1 cellular context compared by ENCODE assay signal in the genomic region with DNA sequence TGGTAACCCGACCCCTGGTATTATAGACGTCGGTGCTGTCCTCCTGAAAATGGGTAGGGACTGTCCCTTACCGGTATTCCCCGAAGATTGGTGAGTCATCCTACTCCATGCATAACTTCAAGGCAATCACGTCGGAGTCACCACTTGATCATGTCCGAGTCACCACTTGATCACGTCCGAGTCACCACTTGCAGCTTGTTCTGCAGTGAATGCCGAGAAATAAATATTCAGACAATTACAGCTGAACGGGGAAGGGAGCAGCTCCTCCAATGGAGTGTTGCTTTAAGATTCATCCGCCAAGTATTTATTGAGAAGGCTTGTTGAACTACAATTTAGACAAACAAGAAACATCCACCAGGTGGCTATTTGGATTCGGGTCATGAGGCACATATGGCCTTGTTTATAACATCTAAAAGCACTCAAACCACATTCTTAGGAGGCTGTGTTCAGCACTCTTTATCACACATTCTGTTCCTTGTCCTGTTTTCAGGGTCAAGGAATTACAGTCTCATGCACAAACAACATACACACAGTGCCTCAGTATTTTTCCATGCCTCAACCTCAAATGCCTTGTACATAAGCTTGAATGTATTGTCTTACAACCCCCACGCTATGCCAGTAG.
TF ChIP-seq lines count a peak whose summit lies in the region.

No MANE protein-coding gene starts in this region.

TF ChIP-seq in GM23338, 12 proteins besides CTCF, POLR2A, EP300 and RAD21:
- TF ChIP-seq, protein P1, sequence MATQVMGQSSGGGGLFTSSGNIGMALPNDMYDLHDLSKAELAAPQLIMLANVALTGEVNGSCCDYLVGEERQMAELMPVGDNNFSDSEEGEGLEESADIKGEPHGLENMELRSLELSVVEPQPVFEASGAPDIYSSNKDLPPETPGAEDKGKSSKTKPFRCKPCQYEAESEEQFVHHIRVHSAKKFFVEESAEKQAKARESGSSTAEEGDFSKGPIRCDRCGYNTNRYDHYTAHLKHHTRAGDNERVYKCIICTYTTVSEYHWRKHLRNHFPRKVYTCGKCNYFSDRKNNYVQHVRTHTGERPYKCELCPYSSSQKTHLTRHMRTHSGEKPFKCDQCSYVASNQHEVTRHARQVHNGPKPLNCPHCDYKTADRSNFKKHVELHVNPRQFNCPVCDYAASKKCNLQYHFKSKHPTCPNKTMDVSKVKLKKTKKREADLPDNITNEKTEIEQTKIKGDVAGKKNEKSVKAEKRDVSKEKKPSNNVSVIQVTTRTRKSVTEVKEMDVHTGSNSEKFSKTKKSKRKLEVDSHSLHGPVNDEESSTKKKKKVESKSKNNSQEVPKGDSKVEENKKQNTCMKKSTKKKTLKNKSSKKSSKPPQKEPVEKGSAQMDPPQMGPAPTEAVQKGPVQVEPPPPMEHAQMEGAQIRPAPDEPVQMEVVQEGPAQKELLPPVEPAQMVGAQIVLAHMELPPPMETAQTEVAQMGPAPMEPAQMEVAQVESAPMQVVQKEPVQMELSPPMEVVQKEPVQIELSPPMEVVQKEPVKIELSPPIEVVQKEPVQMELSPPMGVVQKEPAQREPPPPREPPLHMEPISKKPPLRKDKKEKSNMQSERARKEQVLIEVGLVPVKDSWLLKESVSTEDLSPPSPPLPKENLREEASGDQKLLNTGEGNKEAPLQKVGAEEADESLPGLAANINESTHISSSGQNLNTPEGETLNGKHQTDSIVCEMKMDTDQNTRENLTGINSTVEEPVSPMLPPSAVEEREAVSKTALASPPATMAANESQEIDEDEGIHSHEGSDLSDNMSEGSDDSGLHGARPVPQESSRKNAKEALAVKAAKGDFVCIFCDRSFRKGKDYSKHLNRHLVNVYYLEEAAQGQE (IDR thresholded peaks at IDR 0.05; ENCODE audit: unreplicated experiment), result no peak
- TF ChIP-seq EZH2phosphoT487 (IDR thresholded peaks at IDR 0.05; ENCODE audit: unreplicated experiment) (no peak), ZNF331 (CRISPR knock-in tag; IDR thresholded peaks at IDR 0.05; ENCODE audit: low read depth) (no peak), POLR2AphosphoS5 (IDR thresholded peaks at IDR 0.05; ENCODE audit: low read depth) (no peak), EZH2 (IDR thresholded peaks at IDR 0.05; ENCODE audit: low read depth, unreplicated experiment) (no peak), STAT1 (IDR thresholded peaks at IDR 0.05; ENCODE audit: unreplicated experiment) (no peak), CREB1 (CRISPR knock-in tag; IDR thresholded peaks at IDR 0.05; ENCODE audit: low read depth) (no peak), NANOG (IDR thresholded peaks at IDR 0.05; ENCODE audit: borderline replicate concordance) (no peak), JUNB (IDR thresholded peaks at IDR 0.05; ENCODE audit: unreplicated experiment) (no peak), ZNF114 (CRISPR knock-in tag; IDR thresholded peaks at IDR 0.05) (no peak)
- TF ChIP-seq, protein P2, sequence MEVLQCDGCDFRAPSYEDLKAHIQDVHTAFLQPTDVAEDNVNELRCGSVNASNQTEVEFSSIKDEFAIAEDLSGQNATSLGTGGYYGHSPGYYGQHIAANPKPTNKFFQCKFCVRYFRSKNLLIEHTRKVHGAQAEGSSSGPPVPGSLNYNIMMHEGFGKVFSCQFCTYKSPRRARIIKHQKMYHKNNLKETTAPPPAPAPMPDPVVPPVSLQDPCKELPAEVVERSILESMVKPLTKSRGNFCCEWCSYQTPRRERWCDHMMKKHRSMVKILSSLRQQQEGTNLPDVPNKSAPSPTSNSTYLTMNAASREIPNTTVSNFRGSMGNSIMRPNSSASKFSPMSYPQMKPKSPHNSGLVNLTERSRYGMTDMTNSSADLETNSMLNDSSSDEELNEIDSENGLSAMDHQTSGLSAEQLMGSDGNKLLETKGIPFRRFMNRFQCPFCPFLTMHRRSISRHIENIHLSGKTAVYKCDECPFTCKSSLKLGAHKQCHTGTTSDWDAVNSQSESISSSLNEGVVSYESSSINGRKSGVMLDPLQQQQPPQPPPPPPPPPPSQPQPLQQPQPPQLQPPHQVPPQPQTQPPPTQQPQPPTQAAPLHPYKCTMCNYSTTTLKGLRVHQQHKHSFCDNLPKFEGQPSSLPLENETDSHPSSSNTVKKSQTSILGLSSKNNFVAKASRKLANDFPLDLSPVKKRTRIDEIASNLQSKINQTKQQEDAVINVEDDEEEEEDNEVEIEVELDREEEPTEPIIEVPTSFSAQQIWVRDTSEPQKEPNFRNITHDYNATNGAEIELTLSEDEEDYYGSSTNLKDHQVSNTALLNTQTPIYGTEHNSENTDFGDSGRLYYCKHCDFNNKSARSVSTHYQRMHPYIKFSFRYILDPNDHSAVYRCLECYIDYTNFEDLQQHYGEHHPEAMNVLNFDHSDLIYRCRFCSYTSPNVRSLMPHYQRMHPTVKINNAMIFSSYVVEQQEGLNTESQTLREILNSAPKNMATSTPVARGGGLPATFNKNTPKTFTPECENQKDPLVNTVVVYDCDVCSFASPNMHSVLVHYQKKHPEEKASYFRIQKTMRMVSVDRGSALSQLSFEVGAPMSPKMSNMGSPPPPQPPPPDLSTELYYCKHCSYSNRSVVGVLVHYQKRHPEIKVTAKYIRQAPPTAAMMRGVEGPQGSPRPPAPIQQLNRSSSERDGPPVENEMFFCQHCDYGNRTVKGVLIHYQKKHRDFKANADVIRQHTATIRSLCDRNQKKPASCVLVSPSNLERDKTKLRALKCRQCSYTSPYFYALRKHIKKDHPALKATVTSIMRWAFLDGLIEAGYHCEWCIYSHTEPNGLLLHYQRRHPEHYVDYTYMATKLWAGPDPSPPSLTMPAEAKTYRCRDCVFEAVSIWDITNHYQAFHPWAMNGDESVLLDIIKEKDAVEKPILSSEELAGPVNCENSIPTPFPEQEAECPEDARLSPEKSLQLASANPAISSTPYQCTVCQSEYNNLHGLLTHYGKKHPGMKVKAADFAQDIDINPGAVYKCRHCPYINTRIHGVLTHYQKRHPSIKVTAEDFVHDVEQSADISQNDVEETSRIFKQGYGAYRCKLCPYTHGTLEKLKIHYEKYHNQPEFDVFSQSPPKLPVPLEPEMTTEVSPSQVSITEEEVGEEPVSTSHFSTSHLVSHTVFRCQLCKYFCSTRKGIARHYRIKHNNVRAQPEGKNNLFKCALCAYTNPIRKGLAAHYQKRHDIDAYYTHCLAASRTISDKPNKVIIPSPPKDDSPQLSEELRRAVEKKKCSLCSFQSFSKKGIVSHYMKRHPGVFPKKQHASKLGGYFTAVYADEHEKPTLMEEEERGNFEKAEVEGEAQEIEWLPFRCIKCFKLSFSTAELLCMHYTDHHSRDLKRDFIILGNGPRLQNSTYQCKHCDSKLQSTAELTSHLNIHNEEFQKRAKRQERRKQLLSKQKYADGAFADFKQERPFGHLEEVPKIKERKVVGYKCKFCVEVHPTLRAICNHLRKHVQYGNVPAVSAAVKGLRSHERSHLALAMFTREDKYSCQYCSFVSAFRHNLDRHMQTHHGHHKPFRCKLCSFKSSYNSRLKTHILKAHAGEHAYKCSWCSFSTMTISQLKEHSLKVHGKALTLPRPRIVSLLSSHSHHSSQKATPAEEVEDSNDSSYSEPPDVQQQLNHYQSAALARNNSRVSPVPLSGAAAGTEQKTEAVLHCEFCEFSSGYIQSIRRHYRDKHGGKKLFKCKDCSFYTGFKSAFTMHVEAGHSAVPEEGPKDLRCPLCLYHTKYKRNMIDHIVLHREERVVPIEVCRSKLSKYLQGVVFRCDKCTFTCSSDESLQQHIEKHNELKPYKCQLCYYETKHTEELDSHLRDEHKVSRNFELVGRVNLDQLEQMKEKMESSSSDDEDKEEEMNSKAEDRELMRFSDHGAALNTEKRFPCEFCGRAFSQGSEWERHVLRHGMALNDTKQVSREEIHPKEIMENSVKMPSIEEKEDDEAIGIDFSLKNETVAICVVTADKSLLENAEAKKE (CRISPR knock-in tag; IDR thresholded peaks at IDR 0.05), result no peak
- TF ChIP-seq, protein P3, sequence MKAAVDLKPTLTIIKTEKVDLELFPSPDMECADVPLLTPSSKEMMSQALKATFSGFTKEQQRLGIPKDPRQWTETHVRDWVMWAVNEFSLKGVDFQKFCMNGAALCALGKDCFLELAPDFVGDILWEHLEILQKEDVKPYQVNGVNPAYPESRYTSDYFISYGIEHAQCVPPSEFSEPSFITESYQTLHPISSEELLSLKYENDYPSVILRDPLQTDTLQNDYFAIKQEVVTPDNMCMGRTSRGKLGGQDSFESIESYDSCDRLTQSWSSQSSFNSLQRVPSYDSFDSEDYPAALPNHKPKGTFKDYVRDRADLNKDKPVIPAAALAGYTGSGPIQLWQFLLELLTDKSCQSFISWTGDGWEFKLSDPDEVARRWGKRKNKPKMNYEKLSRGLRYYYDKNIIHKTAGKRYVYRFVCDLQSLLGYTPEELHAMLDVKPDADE (IDR thresholded peaks at IDR 0.05), result no peak
